6 cellular contexts compared by ENCODE assay signal in the genomic region with DNA sequence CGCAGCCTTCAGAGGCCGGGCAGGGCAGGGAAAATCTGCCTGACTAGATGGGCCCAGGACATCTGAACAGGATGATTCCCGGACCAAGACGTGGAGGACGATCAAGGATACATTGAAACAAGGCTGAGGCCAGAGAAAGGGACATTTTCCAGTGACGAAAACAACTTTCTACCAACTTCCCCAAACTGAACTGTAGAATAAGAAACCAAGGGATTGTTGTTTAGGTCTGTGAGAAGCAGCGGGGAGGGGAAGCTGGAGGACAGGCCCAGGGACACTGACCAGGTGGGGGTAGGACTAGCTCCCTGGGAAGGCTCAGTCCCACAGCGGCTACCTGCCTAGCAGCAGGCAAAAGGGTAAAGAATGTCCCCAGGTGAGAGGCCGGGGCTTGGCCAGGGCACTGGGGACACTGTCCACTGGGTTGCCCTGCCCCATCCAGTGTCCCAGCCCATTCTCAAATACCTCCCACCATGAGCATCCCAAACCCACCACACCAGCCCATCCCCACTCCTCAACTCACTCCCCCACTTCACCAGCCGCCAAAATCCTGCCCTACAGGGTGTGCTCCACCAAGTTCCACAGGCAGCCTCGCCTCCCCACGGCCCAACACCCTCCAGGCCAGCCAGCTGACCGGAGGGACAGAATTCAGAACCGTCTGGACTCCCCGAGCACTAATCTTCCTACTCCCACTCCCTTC. TPM values are rescaled to one million over a fixed set of nuclear protein-coding genes. Genes with fewer than 3 reads are reported as not detected.
DNase-seq lines count a peak whose midpoint lies in the region; ATAC-seq and TF ChIP-seq lines count a peak whose summit lies in the region.

No MANE protein-coding gene starts in this region.

- no peak for ATAC-seq in HG02938 (IDR thresholded peaks at IDR 0.05; ENCODE audit: unreplicated experiment)

- TF ChIP-seq POLR2A in prostate gland (IDR thresholded peaks at IDR 0.05): no peak

- peak overlapping the region; percentile 99 for H3K27ac ChIP-seq in HL-60 (replicated peaks)
- peak overlapping the region; percentile 98 for H3K27ac ChIP-seq in duodenal mucosa (ENCODE audit: low read depth, low read length)
- H3K27ac ChIP-seq in prostate gland: peak overlapping the region; percentile 94 to 97

- no peaks in the 10 kb centered on the region for H3K27me3 ChIP-seq in HL-60 (ENCODE audit: insufficient read depth, poor library complexity, severe bottlenecking)
- H3K27me3 ChIP-seq in duodenal mucosa (ENCODE audit: control insufficient read depth in 1 of 2, insufficient read depth in 2 of 2, low read length in 2 of 2): no peaks in the 10 kb centered on the region
- H3K27me3 ChIP-seq in prostate gland (replicated peaks; ENCODE audit: insufficient read depth): no peaks in the 10 kb centered on the region

- WGBS in prostate gland: under 1% methylated on average over 15 of the region's 15 CpGs

- no peak for TF ChIP-seq CTCF in HL-60 (IDR thresholded peaks at IDR 0.05; ENCODE audit: insufficient read depth, low read length)
- no peak for TF ChIP-seq CTCF in prostate gland (IDR thresholded peaks at IDR 0.05)

- peaks cover 66 to 72% of the 10 kb centered on the region in 2 donors for H3K4me1 ChIP-seq in duodenal mucosa (ENCODE audit: control insufficient read depth in 1 of 2, insufficient read depth in 2 of 2, low read length in 2 of 2)
- H3K4me1 ChIP-seq in prostate gland (replicated peaks): peaks cover 28% of the 10 kb centered on the region

- DNase-seq in HL-60 (ENCODE audit: low read depth in 1 of 2, low spot score in 1 of 2) (peak in 1 of 2 experiments; percentile 70), prostate gland (ENCODE audit: low spot score) (no peak), cerebellum (ENCODE audit: low spot score) (no peak)
- no peak for DNase-seq in stimulated activated CD4-positive, alpha-beta T cell treated with anti-CD3 and anti-CD28 coated beads, Interleukin-2, amount 100 ng/mL, for 48 hours

- peak overlapping the region; percentile 77 for H3K4me3 ChIP-seq in HL-60 (replicated peaks; ENCODE audit: insufficient read depth, low read length)
- peak overlapping the region; percentile 92 to 96 for H3K4me3 ChIP-seq in duodenal mucosa (ENCODE audit: low read depth in 1 of 2, low read length in 2 of 2)
- H3K4me3 ChIP-seq in prostate gland: peak overlapping the region; percentile 62 to 84

- intact Hi-C loops in prostate gland (cut with DNase I): loop anchor here (1.0 kb wide), 1 partner anchor 48 kb away; no protein-coding TSS in a partner anchor

- peak overlapping the region; percentile 100 for H3K9ac ChIP-seq in duodenal mucosa (ENCODE audit: low read depth in 1 of 2, low read length in 2 of 2)

- no peaks in the 10 kb centered on the region for H3K9me3 ChIP-seq in duodenal mucosa (ENCODE audit: control insufficient read depth in 1 of 2, low read length in 2 of 2)
- H3K9me3 ChIP-seq in prostate gland: no peaks in the 10 kb centered on the region

- H3K36me3 ChIP-seq in duodenal mucosa (ENCODE audit: control insufficient read depth in 1 of 2, insufficient read depth in 2 of 2, low read length in 2 of 2) (peaks cover 0 to 15% of the 10 kb centered on the region in 2 donors), prostate gland (no peaks in the 10 kb centered on the region)

RNA-seq across cellular contexts. Expression of a gene that starts 1.0 kb away (rescaled TPM):
- total RNA-seq in prostate gland (100 to 1,000 TPM in 1 of 2 donors, 10 to 100 TPM in 1; 91.1 to 168 TPM), cerebellum (11.1 TPM)

RNA-seq across cellular contexts. Expression of a gene that starts 30.4 kb away (rescaled TPM):
- total RNA-seq in prostate gland (1 to 10 TPM; 4.6 to 6.2 TPM), cerebellum (0.64 TPM)

RNA-seq across cellular contexts. Expression of a gene that starts 34.5 kb away (rescaled TPM):
- total RNA-seq in prostate gland (100 to 1,000 TPM; 128 to 211 TPM), cerebellum (not detected)

RNA-seq across cellular contexts. Expression of a gene that starts 43.1 kb away (rescaled TPM):
- total RNA-seq in prostate gland (100 to 1,000 TPM; 186 to 264 TPM), cerebellum (3.1 TPM)

Comparison
In these comparisons a context has a peak if more than half of its experiments do, and no peak if none do; other contexts are left out.
1. RNA of a gene that starts 34.5 kb away (total RNA-seq): 128 to 211 TPM in prostate gland; not detected in cerebellum (single experiment); every median in the first group is over 100 times any median in the second.
2. Peak in every context shown above with its lines, with median percentiles within 50 percentile points of each other: H3K27ac ChIP-seq and H3K4me3 ChIP-seq.